1 cellular context compared by ENCODE assay signal in the genomic region with DNA sequence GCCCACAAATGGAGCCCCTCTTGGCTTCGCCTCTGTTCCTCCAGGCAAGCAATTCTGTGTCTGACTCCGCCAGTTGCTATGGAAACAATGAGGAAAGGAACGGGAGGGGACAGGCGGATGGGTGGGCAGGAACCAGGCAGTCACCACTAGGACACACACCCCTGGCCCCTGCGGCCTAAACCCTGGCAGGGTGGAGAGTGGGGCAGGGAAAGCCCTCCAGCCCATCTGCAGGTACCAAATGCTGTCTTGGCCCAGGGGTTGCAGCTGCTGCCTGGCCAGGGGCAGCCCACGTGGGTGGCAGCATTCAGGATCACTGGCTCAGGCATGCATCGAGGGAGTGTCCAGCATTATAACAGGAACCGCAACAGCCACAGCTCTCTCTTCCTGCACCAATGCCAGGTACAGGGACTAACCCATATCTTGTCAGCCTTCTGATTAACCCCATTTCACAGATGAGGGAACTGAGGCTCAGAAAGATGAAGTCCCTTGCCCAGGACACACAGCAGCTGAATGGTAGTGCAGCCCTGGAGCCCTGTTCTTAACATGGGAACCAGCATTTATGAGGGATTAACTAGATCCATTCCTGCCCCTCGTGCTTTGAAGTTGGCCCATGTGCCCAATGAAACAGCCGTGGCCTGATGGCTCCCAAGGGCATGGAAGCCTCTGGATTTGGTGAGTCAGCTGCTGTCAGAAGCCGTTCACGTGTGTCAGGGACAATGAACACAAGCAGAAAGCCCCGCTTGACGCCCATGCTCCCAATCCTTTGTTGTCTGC.
TF ChIP-seq lines count a peak whose summit lies in the region.

No MANE protein-coding gene starts in this region.

TF ChIP-seq in SK-N-SH treated with all-trans-retinoic acid at 6 μM for 48 hours, 23 proteins besides CTCF, POLR2A, EP300 and RAD21 (continued from another document):
- TF ChIP-seq SNAI2 (CRISPR knock-in tag; IDR thresholded peaks at IDR 0.05) (no peak), POU6F1 (CRISPR knock-in tag; IDR thresholded peaks at IDR 0.05; ENCODE audit: borderline replicate concordance, low read depth) (no peak), ZNF70 (CRISPR knock-in tag; IDR thresholded peaks at IDR 0.05) (no peak), ZC3H10 (CRISPR knock-in tag; IDR thresholded peaks at IDR 0.05) (no peak), CSDC2 (CRISPR knock-in tag; IDR thresholded peaks at IDR 0.05) (no peak), BACH2 (CRISPR knock-in tag; IDR thresholded peaks at IDR 0.05; ENCODE audit: borderline replicate concordance) (no peak), ZFP30 (CRISPR knock-in tag; IDR thresholded peaks at IDR 0.05) (no peak), CREB5 (CRISPR knock-in tag; IDR thresholded peaks at IDR 0.05; ENCODE audit: low read depth) (no peak)
